ENCODE assay signal across 33 cellular contexts in genomic region chr1:19255288-19255687, GRCh38.
"Had no signal": no experiment of that assay in that cellular context is flagged by ENCODE, and none has a peak within 500 bp of the region (broad histone marks: within the 10 kb centered on the region; RNA-seq: fewer than 3 reads in every experiment).

No MANE protein-coding gene starts in this region.

- H3K9ac ChIP-seq: KMS-11, SK-N-SH had no signal

- H3K4me3 ChIP-seq: Peyer's patch, SJSA1 had no signal

- H3K4me2 ChIP-seq: KMS-11, SK-N-SH had no signal

- H3K9me3 ChIP-seq: Peyer's patch, SJSA1, SK-N-SH had no signal

- DNase-seq: activated CD4-positive, alpha-beta T cell treated with anti-CD3 and anti-CD28 coated beads for 1 hour; activated CD4-positive, alpha-beta T cell treated with anti-CD3 and anti-CD28 coated beads, Interleukin-2, amount 10 ng/mL, durations not matched to agents 7 days and 5 days; activated CD4-positive, alpha-beta T cell treated with anti-CD3 and anti-CD28 coated beads, Interleukin-2, amount 50 U/mL, for 48 hours; activated CD4-positive, CD25-positive, alpha-beta regulatory T cell; activated effector memory CD4-positive, alpha-beta T cell treated with Interleukin-2 at 50 U/mL for 16 hours; activated naive CD4-positive, alpha-beta T cell treated with anti-CD3 and anti-CD28 coated beads, Interleukin-2, amount 50 U/mL, for 16 hours; amniotic stem cell; brain microvascular endothelial cell; central memory CD4-positive, alpha-beta T cell; MM.1S; MV-4-11; NCI-H1092; NCI-H1436 treated with DMSO at 0.1 percent for 48 hours; NCI-H187; NCI-H2029 treated with DMSO at 0.1 percent for 48 hours; NCI-H2107; NCI-H2171; NCI-H510A; NCI-H526; NCI-H748 treated with DMSO at 0.1 percent for 48 hours; NK-92 treated with Interleukin-12 subunit alpha and Interleukin-12 subunit beta, amount 100 ng/mL, for 24 hours; PC-3; Peyer's patch; RPMI8226; SHP77 treated with DMSO at 0.1 percent for 48 hours; SK-N-SH; T-cell; T-helper 2 cell; T-helper 9 cell had no signal

- ATAC-seq: PC-3, T-cell had no signal

- H3K27me3 Mint-ChIP-seq: activated CD4-positive, alpha-beta T cell treated with anti-CD3 and anti-CD28 coated beads, Interleukin-2, amount 10 ng/mL, durations not matched to agents 7 days and 5 days; T-cell had no signal

- FAIRE-seq: colon had no signal

- H3K27me3 ChIP-seq: brain microvascular endothelial cell, Peyer's patch, SJSA1 had no signal

- H3K4me3 Mint-ChIP-seq: activated CD4-positive, alpha-beta T cell treated with anti-CD3 and anti-CD28 coated beads, Interleukin-2, amount 10 ng/mL, durations not matched to agents 7 days and 5 days; T-cell had no signal

- H3K27ac ChIP-seq: brain microvascular endothelial cell, KMS-11, Peyer's patch, SJSA1, VCaP had no signal

- H3K9me3 Mint-ChIP-seq: activated CD4-positive, alpha-beta T cell treated with anti-CD3 and anti-CD28 coated beads, Interleukin-2, amount 10 ng/mL, durations not matched to agents 7 days and 5 days; T-cell had no signal

- H3K27ac Mint-ChIP-seq: T-cell had no signal
